Comparison of ENCODE assay signal across 8 cellular contexts in genomic region chr5:88836195-88836838, GRCh38. TPM values are rescaled to one million over a fixed set of nuclear protein-coding genes. Genes with fewer than 3 reads are reported as not detected.
DNase-seq lines count a peak whose midpoint lies in the region; ATAC-seq and TF ChIP-seq lines count a peak whose summit lies in the region.

No MANE protein-coding gene starts in this region.

- DNase-seq in choroid plexus epithelial cell (ENCODE audit: low read depth) (peak; percentile 54), right lobe of liver (no peak), COR-L47 (lab: John Stamatoyannopoulos, UW) (no peak), SIG-M5 (lab: John Stamatoyannopoulos, UW) (no peak)
- no peak for DNase-seq in stimulated activated CD4-positive, alpha-beta T cell treated with anti-CD3 and anti-CD28 coated beads, Interleukin-4, amount 100 ng/mL, for 4 hours

- no peak for TF ChIP-seq CTCF in HEK293 (tag by site-specific recombination; IDR thresholded peaks at IDR 0.05)
- TF ChIP-seq CTCF in choroid plexus epithelial cell (conservative IDR thresholded peaks at IDR 0.05; ENCODE audit: low read depth, low read length), result no peak
- TF ChIP-seq CTCF in right lobe of liver (IDR thresholded peaks at IDR 0.05), result no peak

- H3K27me3 ChIP-seq in right lobe of liver, result no peaks in the 10 kb centered on the region

- H3K4me3 ChIP-seq in HEK293 (ENCODE audit: low read depth, low read length) (no peak overlapping the region), choroid plexus epithelial cell (ENCODE audit: low read depth, low read length) (no peak overlapping the region), right lobe of liver (no peak overlapping the region)

- POLR2A ChIA-PET in HEK293 (lab: Yijun Ruan, JAX), result no interaction called here

- H3K9me3 ChIP-seq in HEK293 (ENCODE audit: control insufficient read depth, insufficient read depth, low read depth, low read length) (no peaks in the 10 kb centered on the region), right lobe of liver (no peaks in the 10 kb centered on the region)

- H3K4me1 ChIP-seq in HEK293 (ENCODE audit: control insufficient read depth, insufficient read depth, low read length) (peaks cover 14% of the 10 kb centered on the region), right lobe of liver (no peaks in the 10 kb centered on the region)

- ATAC-seq in right lobe of liver (peak; percentile 72 to 94 (median 76)), GM18519 (IDR thresholded peaks at IDR 0.05; ENCODE audit: low FRiP score, unreplicated experiment) (no peak)

- WGBS in right lobe of liver (ENCODE audit: insufficient coverage, low coverage, low lambda C conversion rate, missing lambda C conversion rate), result 37% methylated on average over 3 of the region's 5 CpGs

- H3K36me3 ChIP-seq in HEK293 (ENCODE audit: control insufficient read depth in 2 of 2, insufficient read depth in 1 of 2, low read length in 2 of 2), result no peaks in the 10 kb centered on the region
- no peaks in the 10 kb centered on the region for H3K36me3 ChIP-seq in right lobe of liver

- CTCF ChIA-PET in HEK293 (lab: Yijun Ruan, JAX), result interaction anchor here (0.7 kb wide), 1 partner anchor 730 kb away, joined by 4 read pairs; no protein-coding TSS in a partner anchor

- no peak for TF ChIP-seq POLR2A in right lobe of liver (IDR thresholded peaks at IDR 0.05)

- H3K27ac ChIP-seq in HEK293 (ENCODE audit: extremely low read depth, low read depth, low read length), result no peak overlapping the region; the same call in 1 of the 2 replicates
- H3K27ac ChIP-seq in right lobe of liver, result peak overlapping the region; percentile 32 to 59 (median 34)
- peak overlapping the region; percentile 72 for H3K27ac ChIP-seq in temporal lobe (ENCODE audit: low read depth, low read length)

- intact Hi-C loops in right lobe of liver (cut with DNase I), result no loop called here

TF ChIP-seq in HEK293, 187 proteins besides CTCF, POLR2A, EP300 and RAD21:
- TF ChIP-seq BCL11B (tag by site-specific recombination; IDR thresholded peaks at IDR 0.05; ENCODE audit: low read depth) (no peak), TRIM28 (IDR thresholded peaks at IDR 0.05; ENCODE audit: borderline replicate concordance, low read length) (peak; percentile 61; the same call in 1 of the 2 replicates), ZNF335 (tag by site-specific recombination; conservative IDR thresholded peaks at IDR 0.05) (0 out of 2 replicates have a peak, but pooled peaks have one; percentile 29), PRDM4 (tag by site-specific recombination; IDR thresholded peaks at IDR 0.05) (peak; percentile 82)

RNA-seq across cellular contexts. Expression of gene MEF2C, which starts 46.7 kb away (rescaled TPM):
- total RNA-seq in right lobe of liver, result 10 to 100 TPM in 2 of 6 experiments, 1 to 10 TPM in 4; 4.4 to 19.4 (median 6.4) TPM
- total RNA-seq in temporal lobe, result 951 TPM

Comparison
In these comparisons a context has a peak if more than half of its experiments do, and no peak if none do; other contexts are left out.
1. RNA of gene MEF2C, which starts 46.7 kb away (total RNA-seq): 951 TPM in temporal lobe (single experiment); 4.4 to 19.4 TPM in right lobe of liver; every median in the first group is over 10 times any median in the second.